In genomic region chr15:100764778-100765457, GRCh38 we compare ENCODE assay signal across 13 cellular contexts.
DNase-seq lines count a peak whose midpoint lies in the region; ATAC-seq, FAIRE-seq and TF ChIP-seq lines count a peak whose summit lies in the region.
"Had no signal": no experiment of that assay in that cellular context is flagged by ENCODE, and none has a peak within 500 bp of the region (broad histone marks: within the 10 kb centered on the region; RNA-seq: fewer than 3 reads in every experiment).

No MANE protein-coding gene starts in this region.

- H3K27ac ChIP-seq in HEK293 (ENCODE audit: extremely low read depth, low read depth, low read length): no peak overlapping the region
- H3K27ac ChIP-seq in K562 (ENCODE audit: extremely low read depth, low read depth, low read length): no peak overlapping the region
- H3K27ac ChIP-seq: prostate gland had no signal

- TF ChIP-seq RAD21 in K562 (CRISPR knock-in tag; conservative IDR thresholded peaks at IDR 0.05 in 1 of 2, IDR thresholded peaks at IDR 0.05 in 1 of 2): no peak

- H2AFZ ChIP-seq in K562 (ENCODE audit: low read depth, low read length): no peak overlapping the region

- H3K9me3 ChIP-seq in HEK293 (ENCODE audit: control insufficient read depth, insufficient read depth, low read depth, low read length) (no peaks in the 10 kb centered on the region), K562 (replicated peaks; ENCODE audit: control insufficient read depth, insufficient read depth, low read depth, low read length) (no peaks in the 10 kb centered on the region)
- H3K9me3 ChIP-seq: prostate gland had no signal

- TF ChIP-seq POLR2A in K562 (conservative IDR thresholded peaks at IDR 0.05): no peak

- in situ Hi-C loops in K562 (cut with MboI): no loop called here

- 7% methylated on average over 9 of the region's 9 CpGs for WGBS in K562 (ENCODE audit: insufficient coverage, low coverage, missing lambda C conversion rate)

- ATAC-seq in K562: 0 out of 3 replicates have a peak, but pooled peaks have one; percentile 18
- ATAC-seq in GM21390 (IDR thresholded peaks at IDR 0.05; ENCODE audit: unreplicated experiment): no peak
- ATAC-seq in left colon: no peak
- ATAC-seq: activated T-cell treated with anti-CD3 and anti-CD28 coated beads, Interleukin-2, amount 50 U/mL, for 72 hours had no signal

- no peak for FAIRE-seq in K562 (lab: Jason Lieb, UNC)
- FAIRE-seq: keratinocyte had no signal

- intact Hi-C loops in K562 (cut with micrococcal nuclease) (no loop called here), left colon (cut with DNase I, micrococcal nuclease) (no loop called here)

- H3K9me1 ChIP-seq in K562 (ENCODE audit: control insufficient read depth, insufficient read depth, low read length): no peaks in the 10 kb centered on the region

- H3K79me2 ChIP-seq in K562 (ENCODE audit: control insufficient read depth, insufficient read depth, low read length): no peaks in the 10 kb centered on the region

- H3K4me1 ChIP-seq in HEK293 (ENCODE audit: control insufficient read depth, insufficient read depth, low read length) (peaks cover 4% of the 10 kb centered on the region; the same call in 1 of the 2 replicates), K562 (replicated peaks in 1 of 2; ENCODE audit: control insufficient read depth in 2 of 2, insufficient read depth in 2 of 2, low read length in 2 of 2) (no peaks in the 10 kb centered on the region)

- no peak overlapping the region for H3K4me2 ChIP-seq in K562 (ENCODE audit: insufficient read depth, low read length)

- peak; percentile 67 for DNase-seq in AG08396 (ENCODE audit: low spot score)
- no peak for DNase-seq in K562 (ENCODE audit: extremely low read depth in 1 of 4, low spot score in 3 of 4)
- peak; percentile 74 for DNase-seq in mesenteric fat pad (ENCODE audit: low spot score)
- no peak for DNase-seq in cerebellar nuclear complex (lab: John Stamatoyannopoulos, UW)
- no peak for DNase-seq in stimulated activated CD4-positive, alpha-beta T cell treated with anti-CD3 and anti-CD28 coated beads, Interleukin-4, amount 100 ng/mL, for 4 hours
- no peak for DNase-seq in left colon
- DNase-seq: activated T-cell treated with anti-CD3 and anti-CD28 coated beads, Interleukin-2, amount 50 U/mL, for 72 hours; CD4-positive, CD25-positive, alpha-beta regulatory T cell; effector CD8-positive, alpha-beta T cell had no signal

- H3K9ac ChIP-seq in K562 (ENCODE audit: insufficient read depth in 1 of 2, low read depth in 2 of 2, low read length in 2 of 2): no peak overlapping the region

- no TSS peak for BruUV-seq in K562 (replicated peaks; lab: Mats Ljungman, UMichigan)

- no peak overlapping the region for H3K4me3 ChIP-seq in HEK293 (ENCODE audit: low read depth, low read length)
- H3K4me3 ChIP-seq in K562: no peak overlapping the region
- H3K4me3 ChIP-seq: prostate gland had no signal

- no peaks in the 10 kb centered on the region for H4K20me1 ChIP-seq in K562 (replicated peaks; ENCODE audit: control insufficient read depth, insufficient read depth, low read length)

- POLR2A ChIA-PET in HEK293 (lab: Yijun Ruan, JAX): no interaction called here
- POLR2A ChIA-PET in K562 (lab: Yijun Ruan, JAX): interaction anchor here (0.5 kb wide), 1 partner anchor 40 kb away, joined by 3 read pairs; no protein-coding TSS in a partner anchor

- H3K27me3 ChIP-seq in K562 (ENCODE audit: control insufficient read depth in 2 of 2, insufficient read depth in 2 of 2, low read length in 2 of 2): peaks cover 8 to 56% of the 10 kb centered on the region in 2 experiments; a peak in 4 of 5 replicates

- H3K36me3 ChIP-seq in HEK293 (ENCODE audit: control insufficient read depth in 2 of 2, insufficient read depth in 1 of 2, low read length in 2 of 2): no peaks in the 10 kb centered on the region
- no peaks in the 10 kb centered on the region for H3K36me3 ChIP-seq in K562 (ENCODE audit: control insufficient read depth, insufficient read depth, low read length)
- H3K36me3 ChIP-seq: prostate gland had no signal

- TF ChIP-seq CTCF in HEK293 (tag by site-specific recombination; IDR thresholded peaks at IDR 0.05): no peak
- no peak for TF ChIP-seq CTCF in K562 (IDR thresholded peaks at IDR 0.05 in 2 of 3, conservative IDR thresholded peaks at IDR 0.05 in 1 of 3; ENCODE audit: insufficient read depth in 2 of 3, low read depth in 1 of 3, low read length in 3 of 3)

- CTCF ChIA-PET in HEK293 (lab: Yijun Ruan, JAX) (interaction anchor here (0.6 kb wide), 2 partner anchors 163 to 254 kb away, joined by 3 read pairs; no protein-coding TSS in a partner anchor), K562 (lab: Yijun Ruan, JAX; ENCODE audit: low intra/inter-chr PET ratio) (no interaction called here)

- no peak for TF ChIP-seq EP300 in K562 (IDR thresholded peaks at IDR 0.05; ENCODE audit: low read length)

TF ChIP-seq in HEK293, 187 proteins besides CTCF, POLR2A, EP300 and RAD21 (continues in another document):
- TF ChIP-seq GLIS1 (tag by site-specific recombination; IDR thresholded peaks at IDR 0.05): peak; percentile 22; the same call in 1 of the 2 replicates
- TF ChIP-seq ZBTB6 (tag by site-specific recombination; IDR thresholded peaks at IDR 0.05): no peak
- TF ChIP-seq SP7 (tag by site-specific recombination; IDR thresholded peaks at IDR 0.05): peak; percentile 55; the same call in 1 of the 2 replicates
- no peak for TF ChIP-seq ZNF660 (tag by site-specific recombination; IDR thresholded peaks at IDR 0.05)
- no peak for TF ChIP-seq ZNF239 (tag by site-specific recombination; IDR thresholded peaks at IDR 0.05)
- no peak for TF ChIP-seq ZNF19 (tag by site-specific recombination; IDR thresholded peaks at IDR 0.05; ENCODE audit: low read depth)
- TF ChIP-seq ZNF48 (tag by site-specific recombination; IDR thresholded peaks at IDR 0.05): no peak
- no peak for TF ChIP-seq PRDM1 (tag by site-specific recombination; IDR thresholded peaks at IDR 0.05)
- TF ChIP-seq ZNF449 (tag by site-specific recombination; IDR thresholded peaks at IDR 0.05): no peak
- TF ChIP-seq ZNF501 (tag by site-specific recombination; IDR thresholded peaks at IDR 0.05): no peak

TF ChIP-seq in K562, 482 proteins besides CTCF, POLR2A, EP300 and RAD21:
- TF ChIP-seq NRF1 (conservative IDR thresholded peaks at IDR 0.05 in 1 of 2, IDR thresholded peaks at IDR 0.05 in 1 of 2) (no peak), HDAC1 (IDR thresholded peaks at IDR 0.05) (no peak), PHF20 (IDR thresholded peaks at IDR 0.05; ENCODE audit: partially characterized antibody) (no peak), ZBTB9 (CRISPR knock-in tag; IDR thresholded peaks at IDR 0.05) (no peak), ATF7 (IDR thresholded peaks at IDR 0.05) (no peak), ELF2 (CRISPR knock-in tag; IDR thresholded peaks at IDR 0.05) (no peak), PPARD (CRISPR knock-in tag; IDR thresholded peaks at IDR 0.05) (no peak), EWSR1 (IDR thresholded peaks at IDR 0.05; ENCODE audit: borderline replicate concordance, low read depth, partially characterized antibody) (no peak), ZNF785 (CRISPR knock-in tag; IDR thresholded peaks at IDR 0.05) (no peak), STAT5A (IDR thresholded peaks at IDR 0.05; ENCODE audit: borderline replicate concordance, low read length) (no peak), JUNB (CRISPR knock-in tag; conservative IDR thresholded peaks at IDR 0.05) (no peak), MIER1 (IDR thresholded peaks at IDR 0.05; ENCODE audit: low read depth) (no peak), POLR2B (IDR thresholded peaks at IDR 0.05; ENCODE audit: low read depth, partially characterized antibody) (no peak), ARNT (IDR thresholded peaks at IDR 0.05) (no peak), SAP30 (IDR thresholded peaks at IDR 0.05; ENCODE audit: borderline replicate concordance, insufficient read depth, low read depth, low read length, poor library complexity, severe bottlenecking) (no peak), RFX7 (CRISPR knock-in tag; IDR thresholded peaks at IDR 0.05) (no peak), SLC30A9 (CRISPR knock-in tag; IDR thresholded peaks at IDR 0.05) (no peak), PHTF2 (CRISPR knock-in tag; IDR thresholded peaks at IDR 0.05) (no peak), ZNF408 (CRISPR knock-in tag; IDR thresholded peaks at IDR 0.05; ENCODE audit: low read depth) (no peak), YBX1 (IDR thresholded peaks at IDR 0.05) (no peak)

Comparison
In these comparisons a context has a peak if more than half of its experiments do, and no peak if none do; other contexts are left out.
1. DNase-seq: peak in AG08396 (single experiment) and mesenteric fat pad (single experiment); none in K562 (0 of 4), cerebellar nuclear complex (0 of 2), stimulated activated CD4-positive, alpha-beta T cell treated with anti-CD3 and anti-CD28 coated beads, Interleukin-4, amount 100 ng/mL, for 4 hours (0 of 2) and left colon (0 of 2).